12 cellular contexts compared by ENCODE assay signal in genomic region chr6:13787146-13787545, GRCh38. TPM values are rescaled to one million over a fixed set of nuclear protein-coding genes. Genes with fewer than 3 reads are reported as not detected.
DNase-seq lines count a peak whose midpoint lies in the region; ATAC-seq, FAIRE-seq and TF ChIP-seq lines count a peak whose summit lies in the region.
"Had no signal": no experiment of that assay in that cellular context is flagged by ENCODE, and none has a peak within 500 bp of the region (broad histone marks: within the 10 kb centered on the region; RNA-seq: fewer than 3 reads in every experiment).

No MANE protein-coding gene starts in this region.

- no peak overlapping the region for H2AFZ ChIP-seq in H1 (ENCODE audit: low read length)

- TF ChIP-seq CTCF in AG10803 (conservative IDR thresholded peaks at IDR 0.05; ENCODE audit: low read length), result no peak
- no peak for TF ChIP-seq CTCF in H1 (IDR thresholded peaks at IDR 0.05; ENCODE audit: control extremely low read depth in 1 of 3, insufficient read depth in 1 of 3, low read depth in 1 of 3, low read length in 3 of 3)
- TF ChIP-seq CTCF in nephron (IDR thresholded peaks at IDR 0.05; ENCODE audit: unreplicated experiment in 3 of 3), result no peak
- no peak for TF ChIP-seq CTCF in testis (IDR thresholded peaks at IDR 0.05)

- no peak overlapping the region for H2BK15ac ChIP-seq in H1 (ENCODE audit: low read length)

- no peak for TF ChIP-seq RAD21 in H1 (IDR thresholded peaks at IDR 0.05 in 1 of 2, conservative IDR thresholded peaks at IDR 0.05 in 1 of 2; ENCODE audit: low read depth in 2 of 2, low read length in 2 of 2)

- no peak overlapping the region for H3K4me2 ChIP-seq in H1 (ENCODE audit: insufficient read depth in 1 of 2, low read depth in 2 of 2, low read length in 2 of 2)

- H3K4me3 ChIP-seq in AG10803 (ENCODE audit: low read length) (peak overlapping the region; percentile 44), SJSA1 (peak overlapping the region; percentile 6; the same call in 1 of the 2 replicates), H1 (ENCODE audit: extremely low read depth in 1 of 4, insufficient read depth in 2 of 4, low read depth in 3 of 4, low read length in 4 of 4) (no peak overlapping the region), testis (no peak overlapping the region)

- TF ChIP-seq POLR2A in H1 (IDR thresholded peaks at IDR 0.05; ENCODE audit: control extremely low read depth in 1 of 2, low read depth in 2 of 2, low read length in 2 of 2), result no peak
- no peak for TF ChIP-seq POLR2A in testis (IDR thresholded peaks at IDR 0.05)
- TF ChIP-seq POLR2A in GM12891 (IDR thresholded peaks at IDR 0.05; ENCODE audit: low read depth, low read length), result no peak

- 82% methylated on average over 8 of the region's 8 CpGs; no CpG with 5 or more reads in 1 of the 2 experiments for WGBS in H1 (ENCODE audit: extremely low coverage in 1 of 2, insufficient coverage in 1 of 2, insufficient read length in 1 of 2, insufficient replicate concordance in 2 of 2, low coverage in 1 of 2, low lambda C conversion rate in 2 of 2, missing lambda C conversion rate in 1 of 2), 2 experiments
- 52% methylated on average over 8 of the region's 8 CpGs for WGBS in testis, 2 donors

- FAIRE-seq in H1 (lab: Jason Lieb, UNC), result no peak
- FAIRE-seq in GM12891 (lab: Jason Lieb, UNC), result no peak
- FAIRE-seq: urothelium cell line had no signal

- no peaks in the 10 kb centered on the region for H3K27me3 Mint-ChIP-seq in nephron (ENCODE audit: low read depth)
- H3K27me3 Mint-ChIP-seq: IgD-negative memory B cell had no signal

- no peak overlapping the region for H3K23ac ChIP-seq in H1 (ENCODE audit: insufficient read length)

- no peak overlapping the region for H3K56ac ChIP-seq in H1 (replicated peaks; ENCODE audit: insufficient read length, low read depth, low read length)

- H3K27ac Mint-ChIP-seq in nephron, result peak overlapping the region; percentile 52 to 87 (median 85)
- H3K27ac Mint-ChIP-seq: IgD-negative memory B cell had no signal

- peaks cover 40% of the 10 kb centered on the region for H3K36me3 Mint-ChIP-seq in nephron (ENCODE audit: low read depth)

- peaks cover 10% of the 10 kb centered on the region for H3K4me1 Mint-ChIP-seq in nephron
- H3K4me1 Mint-ChIP-seq: IgD-negative memory B cell had no signal

- H3K36me3 ChIP-seq in SJSA1 (peaks cover 29% of the 10 kb centered on the region), H1 (ENCODE audit: control insufficient read depth in 2 of 4, insufficient read depth in 4 of 4, low read length in 3 of 4) (peaks cover 0 to 19% (median 5%) of the 10 kb centered on the region in 4 experiments; a peak in 2 of 8 replicates), testis (ENCODE audit: low read depth, missing control alignments) (no peaks in the 10 kb centered on the region)

- H2BK20ac ChIP-seq in H1 (ENCODE audit: low read length), result no peak overlapping the region

- H3K4me1 ChIP-seq in SJSA1 (replicated peaks) (peaks cover 8% of the 10 kb centered on the region), H1 (replicated peaks in 1 of 4; ENCODE audit: control insufficient read depth in 3 of 4, insufficient read depth in 4 of 4, low read length in 3 of 4) (peaks cover 0 to 3% (median 0%) of the 10 kb centered on the region in 4 experiments; a peak in 2 of 7 replicates), testis (no peaks in the 10 kb centered on the region)

- no peaks in the 10 kb centered on the region for H3K9me3 ChIP-seq in SJSA1 (replicated peaks)
- no peaks in the 10 kb centered on the region for H3K9me3 ChIP-seq in H1 (ENCODE audit: insufficient read depth in 2 of 2, low read depth in 1 of 2, low read length in 1 of 2)
- no peaks in the 10 kb centered on the region for H3K9me3 ChIP-seq in testis

- H2AK5ac ChIP-seq in H1 (ENCODE audit: low read depth, low read length), result no peak overlapping the region

- H3K14ac ChIP-seq in H1 (ENCODE audit: insufficient read length), result no peak overlapping the region

- no peak overlapping the region for H2BK5ac ChIP-seq in H1 (ENCODE audit: low read depth, low read length)

- H3K9me3 Mint-ChIP-seq in nephron, result no peaks in the 10 kb centered on the region
- H3K9me3 Mint-ChIP-seq: IgD-negative memory B cell had no signal

- no peak overlapping the region for H3K4ac ChIP-seq in H1 (replicated peaks; ENCODE audit: insufficient read length, low read depth, low read length)

- H3K27ac ChIP-seq in SJSA1, result peak overlapping the region; percentile 45
- H3K27ac ChIP-seq in H1 (ENCODE audit: low read depth, low read length), result peak overlapping the region; percentile 10; the same call in 1 of the 2 replicates
- H3K27ac ChIP-seq in testis, result no peak overlapping the region

- no peak overlapping the region for H3K18ac ChIP-seq in H1 (ENCODE audit: extremely low read depth, low read length)

- no peak for TF ChIP-seq EP300 in H1 (IDR thresholded peaks at IDR 0.05; ENCODE audit: borderline replicate concordance in 1 of 2, low read depth in 2 of 2, low read length in 2 of 2)

- DNase-seq in AG10803 (ENCODE audit: low read depth), result peak; percentile 64
- peak in 1 of 2 experiments; percentile 25 for DNase-seq in SJSA1 (ENCODE audit: low read depth in 1 of 2, low spot score in 2 of 2)
- DNase-seq in H1 (ENCODE audit: low read depth in 1 of 2, low spot score in 2 of 2), result peak in 1 of 2 experiments; percentile 30
- DNase-seq in testis, result no peak
- DNase-seq in NCI-H524 (lab: John Stamatoyannopoulos, UW), result no peak
- no peak for DNase-seq in GM12891 (ENCODE audit: insufficient read length, low spot score)
- DNase-seq: cerebellar nuclear complex, NCI-H526 treated with DMSO at 0.1 percent for 48 hours had no signal

- H3K9ac ChIP-seq in H1 (replicated peaks in 1 of 4; ENCODE audit: extremely low read depth in 1 of 4, low read depth in 3 of 4, low read length in 3 of 4), result no peak overlapping the region

- no peak overlapping the region for H2BK120ac ChIP-seq in H1 (replicated peaks; ENCODE audit: low read depth, low read length)

- intact Hi-C loops in testis (cut with DNase I; ENCODE audit: low total_unique reads), result no loop called here

- H3K23me2 ChIP-seq in H1 (ENCODE audit: low read depth, low read length), result no peaks in the 10 kb centered on the region

- CTCF ChIA-PET in H1 (lab: Charles Lee; ENCODE audit: partially characterized antibody), result interaction anchor here (0.6 kb wide), 1 partner anchor 835 kb away, joined by 3 read pairs; no protein-coding TSS in a partner anchor

- no peak for ATAC-seq in GM19397 (IDR thresholded peaks at IDR 0.05; ENCODE audit: unreplicated experiment)

- H4K91ac ChIP-seq in H1 (replicated peaks; ENCODE audit: insufficient read length, low read length), result no peak overlapping the region

- H4K8ac ChIP-seq in H1 (ENCODE audit: extremely low read depth, insufficient read depth, low read length), result no peak overlapping the region

- H4K5ac ChIP-seq in H1 (ENCODE audit: insufficient read length, low read depth, low read length), result no peak overlapping the region

- H3K27me3 ChIP-seq in SJSA1 (replicated peaks) (no peaks in the 10 kb centered on the region), H1 (replicated peaks in 1 of 4; ENCODE audit: control insufficient read depth in 3 of 4, extremely low read depth in 1 of 4, insufficient read depth in 3 of 4, low read length in 3 of 4) (no peaks in the 10 kb centered on the region), testis (no peaks in the 10 kb centered on the region)

- no peaks in the 10 kb centered on the region for H4K20me1 ChIP-seq in H1 (replicated peaks in 1 of 2; ENCODE audit: control insufficient read depth in 1 of 2, insufficient read depth in 2 of 2, low read length in 2 of 2)

- H3K79me2 ChIP-seq in H1 (ENCODE audit: control insufficient read depth in 1 of 2, insufficient read depth in 2 of 2, low read length in 2 of 2), result no peaks in the 10 kb centered on the region

- peak overlapping the region in 1 of 3 experiments; percentile 14 for H3K4me3 Mint-ChIP-seq in nephron
- H3K4me3 Mint-ChIP-seq: IgD-negative memory B cell had no signal

- H2BK12ac ChIP-seq in H1 (ENCODE audit: low read depth, low read length), result no peak overlapping the region

- POLR2A ChIA-PET in H1 (lab: Charles Lee; ENCODE audit: partially characterized antibody), result no interaction called here

- no peaks in the 10 kb centered on the region; the same call in 1 of the 2 replicates for H3K79me1 ChIP-seq in H1 (ENCODE audit: low read depth, low read length)

TF ChIP-seq in H1, 55 proteins besides CTCF, POLR2A, EP300 and RAD21:
- TF ChIP-seq EGR1 (IDR thresholded peaks at IDR 0.05; ENCODE audit: borderline replicate concordance, low read depth, low read length) (no peak), CBX8 (IDR thresholded peaks at IDR 0.05; ENCODE audit: borderline replicate concordance, low read depth, low read length) (no peak)
- TF ChIP-seq, protein P1, sequence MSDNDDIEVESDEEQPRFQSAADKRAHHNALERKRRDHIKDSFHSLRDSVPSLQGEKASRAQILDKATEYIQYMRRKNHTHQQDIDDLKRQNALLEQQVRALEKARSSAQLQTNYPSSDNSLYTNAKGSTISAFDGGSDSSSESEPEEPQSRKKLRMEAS (IDR thresholded peaks at IDR 0.05), result peak; percentile 33; the same call in 1 of the 2 replicates

TF ChIP-seq in GM12891, 5 proteins besides CTCF, POLR2A, EP300 and RAD21:
- no peak for TF ChIP-seq TAF1 (IDR thresholded peaks at IDR 0.05; ENCODE audit: low read depth, low read length)
- TF ChIP-seq POU2F2 (IDR thresholded peaks at IDR 0.05; ENCODE audit: low read depth, low read length), result no peak
- no peak for TF ChIP-seq PAX5 (IDR thresholded peaks at IDR 0.05; ENCODE audit: insufficient read depth, low read length, severe bottlenecking)
- TF ChIP-seq SPI1 (IDR thresholded peaks at IDR 0.05; ENCODE audit: low read depth, low read length), result no peak
- no peak for TF ChIP-seq POLR2AphosphoS5 (IDR thresholded peaks at IDR 0.05; ENCODE audit: low read depth, low read length)

RNA-seq across cellular contexts. Expression of gene MCUR1, which starts 27.2 kb away (rescaled TPM):
- total RNA-seq in SJSA1 (2014; rRNA removed; shearing (Covaris generic)), result 25.1 and 27.9 TPM in 2 replicates
- total RNA-seq in H1 (2021; fragmentation: NEBNext Ultra II Directional; extraction: Animal tissue kit (Norgen Biotek cat#: 25700)), result 35.9 and 37.3 TPM in 2 replicates
- polyA plus RNA-seq in H1 (2011; rRNA removed) (7.0 and 9.6 TPM in 2 replicates), testis (ENCODE audit: insufficient read depth, low read depth, low replicate concordance) (12.0 TPM)
- 9.3 TPM for polyA plus RNA-seq in H1 (2011; cell fraction: cytosol; rRNA removed)
- 4.9 TPM for polyA plus RNA-seq in H1 (2011; cell fraction: nucleus; rRNA removed)
- polyA plus RNA-seq in H1 (2012, experiment 1 of 2), result 10.6 to 14.7 TPM (median 12.8 TPM) in 4 replicates
- 4.2 TPM for polyA plus RNA-seq in H1 (2012, experiment 2 of 2)
- 15.5 TPM for polyA plus RNA-seq in H1 (2013, experiment 1 of 2)
- 15.6 TPM for polyA plus RNA-seq in H1 (2013, experiment 2 of 2)
- polyA minus RNA-seq in H1 (2011; rRNA and poly(A)+ RNA removed), result 7.7 and 8.1 TPM in 2 replicates
- polyA minus RNA-seq in H1 (2011; cell fraction: cytosol; rRNA and poly(A)+ RNA removed), result 5.7 TPM
- polyA minus RNA-seq in H1 (2011; cell fraction: nucleus; rRNA and poly(A)+ RNA removed), result 9.3 TPM
- total RNA-seq in testis, result 10 to 100 TPM; 12.8 to 18.5 TPM
- polyA plus RNA-seq in GM12891 (2012; ENCODE audit: low read depth, missing spikeins), result 8.5 TPM

Comparison
In these comparisons a context has a peak if more than half of its experiments do, and no peak if none do; other contexts are left out.
1. H3K4me3 ChIP-seq: peak in AG10803 (single experiment) and SJSA1 (single experiment); none in H1 (0 of 4) and testis (0 of 2).
2. H3K27ac ChIP-seq: peak in SJSA1 (single experiment) and H1 (single experiment); none in testis (0 of 2).